Comparison of ENCODE assay signal across 1 cellular context in genomic region chr17:10058924-10059683, GRCh38.
TF ChIP-seq lines count a peak whose summit lies in the region.

No MANE protein-coding gene starts in this region.

TF ChIP-seq in GM12878, 131 proteins besides CTCF, POLR2A, EP300 and RAD21 (continued from another document and continues in another):
- TF ChIP-seq SMAD5 (IDR thresholded peaks at IDR 0.05; ENCODE audit: low read depth) (0 out of 2 replicates have a peak, but pooled peaks have one; percentile 37), BRCA1 (IDR thresholded peaks at IDR 0.05; ENCODE audit: low read depth, low read length) (no peak), TAF1 (IDR thresholded peaks at IDR 0.05; ENCODE audit: borderline replicate concordance, low read depth, low read length) (0 out of 2 replicates have a peak, but pooled peaks have one; percentile 9), NR2C1 (IDR thresholded peaks at IDR 0.05) (no peak), SMARCA5 (IDR thresholded peaks at IDR 0.05) (no peak), YY1 (IDR thresholded peaks at IDR 0.05; ENCODE audit: low read depth, low read length) (no peak), E4F1 (IDR thresholded peaks at IDR 0.05; ENCODE audit: borderline replicate concordance, partially characterized antibody) (no peak), ASH2L (IDR thresholded peaks at IDR 0.05; ENCODE audit: borderline replicate concordance, low read depth) (no peak), FOXK2 (IDR thresholded peaks at IDR 0.05) (no peak), RAD51 (IDR thresholded peaks at IDR 0.05) (no peak), PML (IDR thresholded peaks at IDR 0.05; ENCODE audit: low read length) (no peak), BCLAF1 (IDR thresholded peaks at IDR 0.05) (no peak), WRNIP1 (IDR thresholded peaks at IDR 0.05; ENCODE audit: borderline replicate concordance, low read depth, low read length) (no peak), MTA3 (IDR thresholded peaks at IDR 0.05; ENCODE audit: borderline replicate concordance, low read length) (no peak), HCFC1 (IDR thresholded peaks at IDR 0.05; ENCODE audit: low read length) (no peak), ZNF592 (IDR thresholded peaks at IDR 0.05) (no peak), TCF12 (IDR thresholded peaks at IDR 0.05; ENCODE audit: low read depth, low read length) (peak; percentile 80; the same call in 1 of the 2 replicates), ESRRA (IDR thresholded peaks at IDR 0.05; ENCODE audit: low read length) (no peak), HSF1 (IDR thresholded peaks at IDR 0.05; ENCODE audit: low read depth, low read length) (no peak), NR2C2 (IDR thresholded peaks at IDR 0.05; ENCODE audit: borderline replicate concordance, control insufficient read depth, insufficient read length, low read depth) (no peak), ZBED1 (IDR thresholded peaks at IDR 0.05; ENCODE audit: borderline replicate concordance) (peak; percentile 47; the same call in 1 of the 2 replicates), PBX3 (IDR thresholded peaks at IDR 0.05; ENCODE audit: insufficient replicate concordance, low read depth, low read length) (no peak), MYB (IDR thresholded peaks at IDR 0.05; ENCODE audit: borderline replicate concordance, low read depth, low read length) (no peak), REST (IDR thresholded peaks at IDR 0.05; ENCODE audit: low read depth, low read length) (no peak), ZNF274 (IDR thresholded peaks at IDR 0.05; ENCODE audit: insufficient read depth, insufficient read length) (no peak), CHD4 (IDR thresholded peaks at IDR 0.05) (no peak), PKNOX1 (IDR thresholded peaks at IDR 0.05) (no peak), USF2 (IDR thresholded peaks at IDR 0.05; ENCODE audit: borderline replicate concordance, low read depth, low read length) (no peak), IKZF1 (conservative IDR thresholded peaks at IDR 0.05) (no peak), ETV6 (conservative IDR thresholded peaks at IDR 0.05 in 1 of 2, IDR thresholded peaks at IDR 0.05 in 1 of 2; ENCODE audit: borderline replicate concordance in 1 of 2, low read depth in 1 of 2) (0 out of 4 replicates have a peak, but pooled peaks of 1 of the 2 experiments have one; percentile 11), JUND (IDR thresholded peaks at IDR 0.05; ENCODE audit: low read depth, low read length) (no peak), GATAD2B (conservative IDR thresholded peaks at IDR 0.05; ENCODE audit: low read depth) (no peak), SIN3A (IDR thresholded peaks at IDR 0.05; ENCODE audit: low read depth, low read length) (no peak), ZNF384 (IDR thresholded peaks at IDR 0.05; ENCODE audit: borderline replicate concordance, low read depth, low read length) (no peak), ZBTB11 (CRISPR knock-in tag; IDR thresholded peaks at IDR 0.05) (no peak), STAT3 (IDR thresholded peaks at IDR 0.05; ENCODE audit: low read depth, low read length) (no peak), PAX5 (IDR thresholded peaks at IDR 0.05; ENCODE audit: borderline replicate concordance, low read depth, low read length) (peak; percentile 75; the same call in 1 of the 2 replicates), SP1 (IDR thresholded peaks at IDR 0.05; ENCODE audit: low read depth, low read length) (no peak), SPI1 (IDR thresholded peaks at IDR 0.05; ENCODE audit: borderline replicate concordance, insufficient read depth, low read depth, low read length) (no peak)
